21 cellular contexts compared by ENCODE assay signal in genomic region chr7:101156277-101156676, GRCh38. TPM values are rescaled to one million over a fixed set of nuclear protein-coding genes. Genes with fewer than 3 reads are reported as not detected.
DNase-seq lines count a peak whose midpoint lies in the region; ATAC-seq, FAIRE-seq and TF ChIP-seq lines count a peak whose summit lies in the region.
"Had no signal": no experiment of that assay in that cellular context is flagged by ENCODE, and none has a peak within 500 bp of the region (broad histone marks: within the 10 kb centered on the region; RNA-seq: fewer than 3 reads in every experiment).

No MANE protein-coding gene starts in this region.

- no peaks in the 10 kb centered on the region for H4K20me1 ChIP-seq in MM.1S (ENCODE audit: insufficient read depth, low read length)

- DNase-seq in DMS 273 (lab: John Stamatoyannopoulos, UW; ENCODE audit: unreplicated experiment) = peak; percentile 49
- no peak for DNase-seq in DMS 273 treated with DMSO at 0.1 percent for 48 hours (lab: John Stamatoyannopoulos, UW)
- DNase-seq in MM.1S = no peak
- no peak for DNase-seq in bronchial epithelial cell (ENCODE audit: low read depth)
- no peak for DNase-seq in neural crest cell (ENCODE audit: low read depth, low spot score)
- DNase-seq in NCI-H2029 treated with DMSO at 0.1 percent for 48 hours (lab: John Stamatoyannopoulos, UW) = no peak
- no peak for DNase-seq in GM19238 (ENCODE audit: insufficient read length, low spot score)
- DNase-seq: 8988T; activated CD4-positive, alpha-beta T cell treated with anti-CD3 and anti-CD28 coated beads for 1 hour; activated T-cell treated with anti-CD3 and anti-CD28 coated beads, Interleukin-2, amount 50 U/mL, for 72 hours; aorta; NCI-H1436 treated with DMSO at 0.1 percent for 48 hours; NCI-H82; ovary had no signal

- no peak for FAIRE-seq in bronchial epithelial cell (lab: Jason Lieb, UNC)
- FAIRE-seq: GM19239 had no signal

- H3K9me2 ChIP-seq in MM.1S (replicated peaks; ENCODE audit: insufficient read depth, low read length) = no peaks in the 10 kb centered on the region

- H2AFZ ChIP-seq in MM.1S (ENCODE audit: low read length) = no peak overlapping the region
- H2AFZ ChIP-seq: hepatocyte had no signal

- H3K9ac ChIP-seq in MM.1S (ENCODE audit: low read length) = no peak overlapping the region

- H3K36me3 Mint-ChIP-seq in neural crest cell (ENCODE audit: low read depth) = peaks cover 6% of the 10 kb centered on the region

- no peak for ATAC-seq in HG03280 (IDR thresholded peaks at IDR 0.05; ENCODE audit: unreplicated experiment)
- ATAC-seq: activated T-cell treated with anti-CD3 and anti-CD28 coated beads, Interleukin-2, amount 50 U/mL, for 72 hours had no signal

- H3K4me2 ChIP-seq in MM.1S (ENCODE audit: low read depth, low read length) = no peak overlapping the region

- no peaks in the 10 kb centered on the region for H3F3A ChIP-seq in MM.1S (ENCODE audit: insufficient read depth, low read length)

- H3K9me3 Mint-ChIP-seq in neural crest cell = peaks cover 3% of the 10 kb centered on the region
- H3K9me3 Mint-ChIP-seq: activated T-cell treated with anti-CD3 and anti-CD28 coated beads, Interleukin-2, amount 50 U/mL, for 72 hours had no signal

- 0 out of 2 replicates have a peak, but pooled peaks have one; percentile 3 for TF ChIP-seq CTCF in MM.1S (IDR thresholded peaks at IDR 0.05; ENCODE audit: low read length)
- TF ChIP-seq CTCF in bronchial epithelial cell (IDR thresholded peaks at IDR 0.05; ENCODE audit: insufficient read depth, low read length, severe bottlenecking) = peak; percentile 9
- TF ChIP-seq CTCF in neural crest cell (conservative IDR thresholded peaks at IDR 0.05) = peak; percentile 25

- no peaks in the 10 kb centered on the region for H3K9me3 ChIP-seq in MM.1S (replicated peaks; ENCODE audit: insufficient read depth, low read length)
- H3K9me3 ChIP-seq: ovary had no signal

- peak overlapping the region; percentile 66 for H3K4me3 Mint-ChIP-seq in neural crest cell

- H3K27me3 Mint-ChIP-seq in neural crest cell (ENCODE audit: low read depth) = peaks cover 6% of the 10 kb centered on the region

- peaks cover 9% of the 10 kb centered on the region; the same call in 1 of the 2 replicates for H3K4me1 ChIP-seq in MM.1S (ENCODE audit: low read length)

- H3K27ac Mint-ChIP-seq in neural crest cell (ENCODE audit: unreplicated experiment) = no peak overlapping the region
- H3K27ac Mint-ChIP-seq: activated T-cell treated with anti-CD3 and anti-CD28 coated beads, Interleukin-2, amount 50 U/mL, for 72 hours had no signal

- H3K36me3 ChIP-seq in MM.1S (replicated peaks; ENCODE audit: insufficient read depth, low read length) = no peaks in the 10 kb centered on the region
- peaks cover 26% of the 10 kb centered on the region for H3K36me3 ChIP-seq in bronchial epithelial cell (ENCODE audit: control insufficient read depth, insufficient read depth, low read length)
- H3K36me3 ChIP-seq: ovary had no signal

- no peak overlapping the region for H3K27ac ChIP-seq in MM.1S (ENCODE audit: low read length)
- H3K27ac ChIP-seq: hepatocyte, ovary, SK-N-MC had no signal

- no peaks in the 10 kb centered on the region for H3K79me2 ChIP-seq in MM.1S (ENCODE audit: low read length)

- H3K27me3 ChIP-seq in MM.1S (replicated peaks; ENCODE audit: insufficient read depth, low read length) (peaks cover 28% of the 10 kb centered on the region), bronchial epithelial cell (ENCODE audit: control insufficient read depth, insufficient read depth, low read length) (no peaks in the 10 kb centered on the region)
- H3K27me3 ChIP-seq: hepatocyte, ovary had no signal

- H3K4me1 Mint-ChIP-seq in neural crest cell = peaks cover 17% of the 10 kb centered on the region

- H3K4me3 ChIP-seq in MM.1S (ENCODE audit: low read length) (no peak overlapping the region), bronchial epithelial cell (ENCODE audit: low read depth, low read length) (no peak overlapping the region)
- H3K4me3 ChIP-seq: hepatocyte, ovary had no signal

RNA-seq across cellular contexts. Expression of gene AP1S1, which starts 2.0 kb away (rescaled TPM):
- 176 and 192 TPM in 2 replicates for total RNA-seq in bronchial epithelial cell
- 78.8 and 90.1 TPM in 2 replicates for total RNA-seq in neural crest cell

RNA-seq across cellular contexts. Expression of gene VGF, which starts 9.1 kb away (rescaled TPM):
- not detected in 2 replicates for total RNA-seq in bronchial epithelial cell
- total RNA-seq in neural crest cell = 8.7 and 9.1 TPM in 2 replicates
- total RNA-seq: aorta, lung microvascular endothelial cell, ureter had no signal

RNA-seq across cellular contexts. Expression of gene NAT16, which starts 23.8 kb away (rescaled TPM):
- total RNA-seq in bronchial epithelial cell (not detected in 2 replicates), neural crest cell (0.70 and 1.7 TPM in 2 replicates)
- total RNA-seq: activated T-cell treated with anti-CD3 and anti-CD28 coated beads, Interleukin-2, amount 50 U/mL, for 72 hours; aorta; Daoy; hepatocyte; lung microvascular endothelial cell; ovary; ureter had no signal

RNA-seq across cellular contexts. Expression of gene SERPINE1, which starts 29.4 kb away (rescaled TPM):
- total RNA-seq in bronchial epithelial cell = 20.6 and 54.2 TPM in 2 replicates
- 0.07 TPM in 1 of 2 replicates, not detected in the other for total RNA-seq in neural crest cell

RNA-seq across cellular contexts. Expression of gene MOGAT3, which starts 44.6 kb away (rescaled TPM):
- total RNA-seq in bronchial epithelial cell (not detected in 2 replicates), neural crest cell (not detected in 2 replicates)
- total RNA-seq: activated T-cell treated with anti-CD3 and anti-CD28 coated beads, Interleukin-2, amount 50 U/mL, for 72 hours; aorta; Daoy; lung microvascular endothelial cell; ureter had no signal
